In the genomic region with DNA sequence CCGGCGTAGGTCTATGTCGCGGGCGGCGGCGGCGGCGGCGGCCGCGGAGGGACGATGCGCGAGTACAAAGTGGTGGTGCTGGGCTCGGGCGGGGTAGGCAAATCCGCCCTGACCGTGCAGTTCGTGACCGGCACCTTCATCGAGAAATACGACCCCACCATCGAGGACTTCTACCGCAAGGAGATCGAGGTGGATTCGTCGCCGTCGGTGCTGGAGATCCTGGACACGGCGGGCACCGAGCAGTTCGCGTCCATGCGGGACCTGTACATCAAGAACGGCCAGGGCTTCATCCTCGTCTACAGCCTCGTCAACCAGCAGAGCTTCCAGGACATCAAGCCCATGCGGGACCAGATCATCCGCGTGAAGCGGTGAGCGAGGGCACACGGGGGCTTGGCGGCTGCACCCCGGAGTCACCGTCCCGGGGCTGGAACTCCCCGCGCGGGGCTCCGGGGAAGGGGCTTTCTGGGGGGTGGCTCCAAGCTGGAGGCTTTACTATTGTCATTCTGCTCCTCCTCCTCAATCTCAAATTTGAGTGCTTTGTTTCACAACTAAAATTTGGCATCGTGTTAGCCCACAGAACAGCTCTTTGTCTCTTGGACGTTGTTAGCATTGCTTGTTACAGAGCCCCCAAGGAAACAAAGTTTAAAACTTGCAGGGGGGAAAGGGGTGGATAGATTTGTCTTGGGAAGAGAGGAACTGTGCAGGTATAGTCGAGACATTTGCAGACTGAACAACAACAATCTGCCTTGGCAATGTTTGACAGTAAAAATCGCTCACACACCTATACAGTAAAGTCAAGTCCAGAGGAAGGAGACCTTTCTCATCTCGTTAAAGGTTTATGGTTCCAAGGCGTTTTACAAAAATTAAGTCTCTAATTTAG, we compare ENCODE assay signal across 8 cellular contexts. TPM values are rescaled to one million over a fixed set of nuclear protein-coding genes. Genes with fewer than 3 reads are reported as not detected.
DNase-seq lines count a peak whose midpoint lies in the region; ATAC-seq and TF ChIP-seq lines count a peak whose summit lies in the region.

No MANE protein-coding gene starts in this region.

- POLR2A ChIA-PET in activated CD4-positive, alpha-beta memory T cell treated with anti-CD3 and anti-CD28 coated beads for 36 hours (lab: Charles Lee), result interaction anchor here (0.5 to 2.2 kb wide), 7 partner anchors 15 to 212 kb away, joined by 3 to 11 read pairs (median 3); a partner anchor contains a TSS

- peak overlapping the region; percentile 72 to 89 (median 83) for H3K4me3 ChIP-seq in BLaER1 treated with 17β-estradiol and CSF1 and Interleukin-3, amounts not matched to agents 10 nM and 100 nM
- H3K4me3 ChIP-seq in LNCaP clone FGC (ENCODE audit: low read depth, low read length) (peak overlapping the region; percentile 60), mononuclear cell (ENCODE audit: low read length) (peak overlapping the region; percentile 50)

- peaks cover 6 to 34% (median 20%) of the 10 kb centered on the region in 11 experiments; a peak in 18 of 22 replicates for H3K36me3 ChIP-seq in BLaER1 treated with 17β-estradiol and CSF1 and Interleukin-3, amounts not matched to agents 10 nM and 100 nM

- H3K27me3 ChIP-seq in BLaER1 treated with 17β-estradiol and CSF1 and Interleukin-3, amounts not matched to agents 10 nM and 100 nM, result no peaks in the 10 kb centered on the region
- H3K27me3 ChIP-seq in mononuclear cell (ENCODE audit: insufficient read depth, low read length), result no peaks in the 10 kb centered on the region

- H3K9me3 ChIP-seq in BLaER1 treated with 17β-estradiol and CSF1 and Interleukin-3, amounts not matched to agents 10 nM and 100 nM (replicated peaks in 1 of 11), result peaks cover 0 to 20% (median 8%) of the 10 kb centered on the region in 11 experiments; a peak in 9 of 22 replicates
- no peaks in the 10 kb centered on the region for H3K9me3 ChIP-seq in mononuclear cell (ENCODE audit: low read depth, low read length)

- intact Hi-C loops in activated CD4-positive, alpha-beta memory T cell treated with anti-CD3 and anti-CD28 coated beads for 36 hours (cut with micrococcal nuclease), result loop anchor here (10.0 kb wide), 4 partner anchors 140 to 1140 kb away; a partner anchor contains a TSS

- H3K9me3 Mint-ChIP-seq in activated CD4-positive, alpha-beta memory T cell treated with anti-CD3 and anti-CD28 coated beads for 36 hours, result no peaks in the 10 kb centered on the region

- CTCF ChIA-PET in activated CD4-positive, alpha-beta memory T cell treated with anti-CD3 and anti-CD28 coated beads for 36 hours (lab: Charles Lee), result interaction anchor here (0.8 to 1.2 kb wide), 2 partner anchors 73 to 140 kb away, joined by 3 read pairs; no protein-coding TSS in a partner anchor

- peaks cover 0 to 44% (median 26%) of the 10 kb centered on the region in 11 experiments; a peak in 14 of 22 replicates for H4K20me1 ChIP-seq in BLaER1 treated with 17β-estradiol and CSF1 and Interleukin-3, amounts not matched to agents 10 nM and 100 nM

- peak; percentile 0 for ATAC-seq in GM21367 (IDR thresholded peaks at IDR 0.05; ENCODE audit: unreplicated experiment)

- H3K27ac ChIP-seq in BLaER1 treated with 17β-estradiol and CSF1 and Interleukin-3, amounts not matched to agents 10 nM and 100 nM, result peak overlapping the region; percentile 76 to 99 (median 95)

- peaks cover 18 to 50% (median 32%) of the 10 kb centered on the region in 10 experiments for H3K4me1 ChIP-seq in BLaER1 treated with 17β-estradiol and CSF1 and Interleukin-3, amounts not matched to agents 10 nM and 100 nM
- peaks cover 16% of the 10 kb centered on the region for H3K4me1 ChIP-seq in mononuclear cell (ENCODE audit: insufficient read depth, low read length)

- H3K9ac ChIP-seq in BLaER1 treated with 17β-estradiol and CSF1 and Interleukin-3, amounts not matched to agents 10 nM and 100 nM, result peak overlapping the region; percentile 85 to 98 (median 92)

- H3K27me3 Mint-ChIP-seq in activated CD4-positive, alpha-beta memory T cell treated with anti-CD3 and anti-CD28 coated beads for 36 hours, result peaks cover 2% of the 10 kb centered on the region

- H3K4me1 Mint-ChIP-seq in activated CD4-positive, alpha-beta memory T cell treated with anti-CD3 and anti-CD28 coated beads for 36 hours (ENCODE audit: low read depth), result peaks cover 22% of the 10 kb centered on the region

- H3K36me3 Mint-ChIP-seq in activated CD4-positive, alpha-beta memory T cell treated with anti-CD3 and anti-CD28 coated beads for 36 hours, result peaks cover 10% of the 10 kb centered on the region

- no peak for TF ChIP-seq CTCF in LNCaP clone FGC (IDR thresholded peaks at IDR 0.05; ENCODE audit: control insufficient read depth, extremely low read depth, insufficient read depth)

- H3K4me3 Mint-ChIP-seq in activated CD4-positive, alpha-beta memory T cell treated with anti-CD3 and anti-CD28 coated beads for 36 hours, result peak overlapping the region; percentile 94

- peak overlapping the region; percentile 70 for H3K27ac Mint-ChIP-seq in activated CD4-positive, alpha-beta memory T cell treated with anti-CD3 and anti-CD28 coated beads for 36 hours

- peak overlapping the region; percentile 77 to 98 (median 84) for H3K4me2 ChIP-seq in BLaER1 treated with 17β-estradiol and CSF1 and Interleukin-3, amounts not matched to agents 10 nM and 100 nM

- DNase-seq in LNCaP clone FGC (ENCODE audit: low read depth) (no peak), inferior parietal cortex (ENCODE audit: extremely low spot score) (no peak)
- DNase-seq in activated CD4-positive, alpha-beta memory T cell treated with anti-CD3 and anti-CD28 coated beads for 36 hours, result peak; percentile 54
- peak; percentile 35 for DNase-seq in effector CD8-positive, alpha-beta T cell (lab: John Stamatoyannopoulos, UW)
- peak; percentile 9 for DNase-seq in stimulated activated CD8-positive, alpha-beta memory T cell treated with anti-CD3 and anti-CD28 coated beads, Interleukin-4, amount 100 ng/mL, for 24 hours (ENCODE audit: low read depth)

RNA-seq across cellular contexts. Expression of a gene that starts 0.7 kb away (rescaled TPM):
- 10 to 100 TPM; 13.7 to 15.4 TPM for total RNA-seq in activated CD4-positive, alpha-beta memory T cell treated with anti-CD3 and anti-CD28 coated beads for 36 hours
- total RNA-seq in mononuclear cell, result 10.0 TPM

Comparison
In these comparisons a context has a peak if more than half of its experiments do, and no peak if none do; other contexts are left out.
1. DNase-seq: peak in activated CD4-positive, alpha-beta memory T cell treated with anti-CD3 and anti-CD28 coated beads for 36 hours (single experiment), effector CD8-positive, alpha-beta T cell (single experiment) and stimulated activated CD8-positive, alpha-beta memory T cell treated with anti-CD3 and anti-CD28 coated beads, Interleukin-4, amount 100 ng/mL, for 24 hours (single experiment); none in LNCaP clone FGC (single experiment) and inferior parietal cortex (single experiment).
2. Peak in every context shown above with its lines, with median percentiles within 50 percentile points of each other: H3K4me3 ChIP-seq.